Comparison of ENCODE assay signal across 8 cellular contexts in the genomic region with DNA sequence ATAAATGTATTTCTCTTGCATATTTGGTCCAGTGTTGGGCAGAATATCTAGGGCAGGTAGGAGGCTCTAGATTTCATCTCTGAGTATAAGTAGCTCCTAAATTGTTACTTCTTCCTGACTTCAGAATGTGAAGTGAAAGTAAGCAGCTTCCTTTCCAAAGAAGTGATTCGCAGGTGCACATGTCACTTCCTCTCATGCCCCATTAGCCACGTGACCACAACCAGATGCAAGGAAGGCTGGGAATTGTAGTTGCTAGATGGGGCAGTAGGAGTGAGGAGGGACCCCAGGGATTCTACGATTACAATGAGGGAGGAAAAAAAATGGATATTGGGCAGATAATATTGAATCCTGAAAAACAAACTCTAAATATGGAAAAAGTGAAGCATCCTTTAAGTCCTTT.
DNase-seq lines count a peak whose midpoint lies in the region; ATAC-seq and TF ChIP-seq lines count a peak whose summit lies in the region.

No MANE protein-coding gene starts in this region.

- H3K27me3 ChIP-seq in WERI-Rb-1 (ENCODE audit: insufficient read depth, low read depth, severe bottlenecking), result no peaks in the 10 kb centered on the region

- H3K4me3 ChIP-seq in NB4 (ENCODE audit: low read depth, low read length), result no peak overlapping the region
- H3K4me3 ChIP-seq in WERI-Rb-1 (ENCODE audit: low read depth, low read length), result no peak overlapping the region

- ATAC-seq in GM21576 (IDR thresholded peaks at IDR 0.05; ENCODE audit: unreplicated experiment) (peak; percentile 85), GM21528 (IDR thresholded peaks at IDR 0.05; ENCODE audit: low FRiP score, unreplicated experiment) (no peak), GM18498 (IDR thresholded peaks at IDR 0.05; ENCODE audit: unreplicated experiment) (no peak)
- ATAC-seq in stimulated activated naive CD8-positive, alpha-beta T cell treated with anti-CD3 and anti-CD28 coated beads, Interleukin-15, amount 100 ng/mL, for 72 hours, result peak; percentile 77

- no peak for TF ChIP-seq POLR2A in NB4 (IDR thresholded peaks at IDR 0.05; ENCODE audit: extremely low read depth, insufficient read length)

- H3K27ac Mint-ChIP-seq in stimulated activated naive CD8-positive, alpha-beta T cell treated with anti-CD3 and anti-CD28 coated beads, Interleukin-15, amount 100 ng/mL, for 72 hours, result peak overlapping the region; percentile 68 to 79

- H3K4me1 Mint-ChIP-seq in stimulated activated naive CD8-positive, alpha-beta T cell treated with anti-CD3 and anti-CD28 coated beads, Interleukin-15, amount 100 ng/mL, for 72 hours, result peaks cover 5% of the 10 kb centered on the region

- H3K4me3 Mint-ChIP-seq in stimulated activated naive CD8-positive, alpha-beta T cell treated with anti-CD3 and anti-CD28 coated beads, Interleukin-15, amount 100 ng/mL, for 72 hours, result peak overlapping the region in 1 of 2 donors; percentile 58

- H3K27me3 Mint-ChIP-seq in stimulated activated naive CD8-positive, alpha-beta T cell treated with anti-CD3 and anti-CD28 coated beads, Interleukin-15, amount 100 ng/mL, for 72 hours, result no peaks in the 10 kb centered on the region

- peaks cover 7 to 13% of the 10 kb centered on the region in 2 donors for H3K9me3 Mint-ChIP-seq in stimulated activated naive CD8-positive, alpha-beta T cell treated with anti-CD3 and anti-CD28 coated beads, Interleukin-15, amount 100 ng/mL, for 72 hours

- DNase-seq in Caki2 (ENCODE audit: low read depth) (peak; percentile 67), NB4 (ENCODE audit: low read depth) (peak; percentile 25), T47D (ENCODE audit: low read depth in 1 of 2, low spot score in 1 of 2) (peak; percentile 26 to 72), WERI-Rb-1 (no peak)
- peak in 1 of 2 donors; percentile 23 for DNase-seq in stimulated activated naive CD8-positive, alpha-beta T cell treated with anti-CD3 and anti-CD28 coated beads, Interleukin-15, amount 100 ng/mL, for 72 hours

- no peaks in the 10 kb centered on the region for H3K36me3 ChIP-seq in WERI-Rb-1

- no peak overlapping the region for H3K27ac ChIP-seq in WERI-Rb-1

- in situ Hi-C loops in Caki2 (cut with HindIII; ENCODE audit: low pct_unique_long_range_greater_than_20kb, low sequenced_read_pairs) (no loop called here), T47D (cut with HindIII; ENCODE audit: low pct_unique_long_range_greater_than_20kb, low sequenced_read_pairs) (no loop called here)

- no peaks in the 10 kb centered on the region for H3K9me3 ChIP-seq in WERI-Rb-1 (ENCODE audit: severe bottlenecking)

- TF ChIP-seq CTCF in NB4 (IDR thresholded peaks at IDR 0.05; ENCODE audit: low read depth, low read length) (no peak), WERI-Rb-1 (IDR thresholded peaks at IDR 0.05; ENCODE audit: low read depth, low read length) (no peak)

Comparison
In these comparisons a context has a peak if more than half of its experiments do, and no peak if none do; other contexts are left out.
1. ATAC-seq: peak in GM21576 (single experiment) and stimulated activated naive CD8-positive, alpha-beta T cell treated with anti-CD3 and anti-CD28 coated beads, Interleukin-15, amount 100 ng/mL, for 72 hours (single experiment); none in GM21528 (single experiment) and GM18498 (single experiment).